In genomic region chr11:83122766-83123165, GRCh38 we compare ENCODE assay signal across 19 cellular contexts.
"Had no signal": no experiment of that assay in that cellular context is flagged by ENCODE, and none has a peak within 500 bp of the region (broad histone marks: within the 10 kb centered on the region; RNA-seq: fewer than 3 reads in every experiment).

No MANE protein-coding gene starts in this region.

- H3K27ac ChIP-seq: body of pancreas, foreskin keratinocyte, SK-N-MC, tibial nerve, WERI-Rb-1 had no signal

- H3K27ac Mint-ChIP-seq: memory B cell; stimulated activated naive B cell treated with anti-CD40 and anti-IgM and Interleukin-4, amounts not matched to agents 10 μg/mL and 1 μg/mL and 100 μg/mL, for 72 hours had no signal

- DNase-seq: activated CD4-positive, alpha-beta T cell treated with anti-CD3 and anti-CD28 coated beads for 4 hours; activated CD8-positive, alpha-beta memory T cell treated with anti-CD3 and anti-CD28 coated beads, Interleukin-2, amount 50 U/mL, for 48 hours; activated effector memory CD4-positive, alpha-beta T cell treated with Interleukin-2 at 50 U/mL for 16 hours; amniotic stem cell; body of pancreas; caudate nucleus; cortex of kidney; effector CD4-positive, alpha-beta T cell; foreskin keratinocyte; left ventricle myocardium superior; mucosa of descending colon; natural killer cell; stimulated activated naive B cell treated with anti-CD40 and anti-IgM and Interleukin-4, amounts not matched to agents 10 μg/mL and 1 μg/mL and 100 μg/mL, for 72 hours; substantia nigra; uterus; WERI-Rb-1 had no signal

- H3K27me3 Mint-ChIP-seq: stimulated activated naive B cell treated with anti-CD40 and anti-IgM and Interleukin-4, amounts not matched to agents 10 μg/mL and 1 μg/mL and 100 μg/mL, for 72 hours had no signal

- H3K9me3 ChIP-seq: body of pancreas, mucosa of descending colon, tibial nerve, uterus had no signal

- H3K4me1 ChIP-seq: body of pancreas, foreskin keratinocyte had no signal

- H3K4me3 ChIP-seq: body of pancreas, mucosa of descending colon, SK-N-MC, tibial nerve, uterus had no signal

- H3K36me3 Mint-ChIP-seq: memory B cell; natural killer cell; stimulated activated naive B cell treated with anti-CD40 and anti-IgM and Interleukin-4, amounts not matched to agents 10 μg/mL and 1 μg/mL and 100 μg/mL, for 72 hours had no signal

- ATAC-seq: body of pancreas; foreskin keratinocyte; left ventricle myocardium superior; mucosa of descending colon; natural killer cell; stimulated activated naive B cell treated with anti-CD40 and anti-IgM and Interleukin-4, amounts not matched to agents 10 μg/mL and 1 μg/mL and 100 μg/mL, for 72 hours had no signal

- H3K27me3 ChIP-seq: body of pancreas, foreskin keratinocyte, tibial nerve, uterus had no signal

- H3K36me3 ChIP-seq: tibial nerve, uterus, WERI-Rb-1 had no signal

- H3K4me3 Mint-ChIP-seq: memory B cell; natural killer cell; stimulated activated naive B cell treated with anti-CD40 and anti-IgM and Interleukin-4, amounts not matched to agents 10 μg/mL and 1 μg/mL and 100 μg/mL, for 72 hours had no signal

- H3K9me3 Mint-ChIP-seq: memory B cell; natural killer cell; stimulated activated naive B cell treated with anti-CD40 and anti-IgM and Interleukin-4, amounts not matched to agents 10 μg/mL and 1 μg/mL and 100 μg/mL, for 72 hours had no signal
